10 cellular contexts compared by ENCODE assay signal in the genomic region with DNA sequence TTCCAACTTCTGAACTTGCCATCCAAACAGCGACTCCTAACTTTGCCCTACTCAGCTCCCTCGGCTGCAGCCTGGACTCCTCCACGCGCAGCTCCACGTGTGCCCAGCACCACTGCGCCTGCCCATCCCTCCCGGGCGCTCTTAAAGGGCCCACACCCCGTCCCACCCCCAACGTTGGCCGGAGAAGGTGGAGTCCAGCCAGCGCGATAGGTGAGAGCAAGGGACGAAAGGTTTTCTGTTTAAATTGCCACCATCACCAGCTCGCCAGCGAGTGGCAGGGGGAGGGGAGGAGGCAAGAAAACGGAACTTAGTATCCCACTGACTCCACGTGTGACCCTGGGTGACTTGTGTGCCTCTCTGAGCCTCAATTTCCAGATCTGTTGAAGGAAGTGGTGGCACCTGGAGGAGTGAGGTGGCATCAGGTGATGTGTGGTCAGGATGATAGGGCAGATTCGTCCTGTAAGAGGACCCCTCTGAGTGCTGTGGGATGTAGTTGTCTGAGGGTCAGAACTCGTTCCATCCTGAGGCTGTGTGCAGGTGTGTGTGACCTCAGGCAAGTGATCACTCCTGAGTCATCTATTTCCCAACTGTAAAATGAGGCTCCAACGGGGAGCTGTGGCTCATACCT. TPM values are rescaled to one million over a fixed set of nuclear protein-coding genes. Genes with fewer than 3 reads are reported as not detected.
DNase-seq lines count a peak whose midpoint lies in the region; ATAC-seq and TF ChIP-seq lines count a peak whose summit lies in the region.
"Had no signal": no experiment of that assay in that cellular context is flagged by ENCODE, and none has a peak within 500 bp of the region (broad histone marks: within the 10 kb centered on the region; RNA-seq: fewer than 3 reads in every experiment).

No MANE protein-coding gene starts in this region.

- H3K4me3 ChIP-seq in sigmoid colon, result peak overlapping the region in 1 of 4 donors; percentile 10
- H3K4me3 ChIP-seq: smooth muscle cell, thoracic aorta had no signal

- H3K27me3 ChIP-seq in foreskin keratinocyte (no peaks in the 10 kb centered on the region), sigmoid colon (no peaks in the 10 kb centered on the region)

- 7 to 29% methylated on average over 21 of the region's 21 CpGs for WGBS in sigmoid colon, 2 donors

- H3K4me1 ChIP-seq in foreskin keratinocyte (peaks cover 4% of the 10 kb centered on the region), sigmoid colon (peaks cover 0 to 18% (median 11%) of the 10 kb centered on the region in 4 donors)

- peak; percentile 80 for ATAC-seq in foreskin keratinocyte
- ATAC-seq in HG03135 (IDR thresholded peaks at IDR 0.05; ENCODE audit: unreplicated experiment), result no peak
- ATAC-seq in HG02973 (IDR thresholded peaks at IDR 0.05; ENCODE audit: unreplicated experiment), result no peak

- TF ChIP-seq CTCF in foreskin keratinocyte (conservative IDR thresholded peaks at IDR 0.05) (no peak), sigmoid colon (IDR thresholded peaks at IDR 0.05) (no peak)

- intact Hi-C loops in sigmoid colon (cut with DNase I), result loop anchor here (2.0 to 5.0 kb wide), 2 partner anchors 61 to 255 kb away; a partner anchor contains a TSS

- peaks cover 0 to 1% (median 0%) of the 10 kb centered on the region in 4 donors for H3K9me3 ChIP-seq in sigmoid colon
- H3K9me3 ChIP-seq: thoracic aorta had no signal

- no peak for TF ChIP-seq EP300 in sigmoid colon (IDR thresholded peaks at IDR 0.05)

- peak; percentile 59 for DNase-seq in HPDE6-E6E7 (ENCODE audit: extremely low spot score)
- peak; percentile 81 for DNase-seq in RPMI8226
- peak; percentile 64 to 80 for DNase-seq in foreskin keratinocyte
- peak; percentile 56 for DNase-seq in sigmoid colon
- no peak for DNase-seq in activated CD4-positive, alpha-beta T cell treated with anti-CD3 and anti-CD28 coated beads for 1 hour
- DNase-seq: NCI-H1105 had no signal

- TF ChIP-seq POLR2A in sigmoid colon (IDR thresholded peaks at IDR 0.05), result no peak

- no peaks in the 10 kb centered on the region for H3K36me3 ChIP-seq in sigmoid colon
- H3K36me3 ChIP-seq: thoracic aorta had no signal

- H3K27ac ChIP-seq in foreskin keratinocyte, result no peak overlapping the region
- no peak overlapping the region for H3K27ac ChIP-seq in sigmoid colon
- H3K27ac ChIP-seq: thoracic aorta had no signal

RNA-seq across cellular contexts. Expression of a gene that starts 59.7 kb away (rescaled TPM):
- total RNA-seq in foreskin keratinocyte, result 0.82 and 1.5 TPM in 2 replicates
- polyA plus RNA-seq in foreskin keratinocyte, result 0.71 and 1.2 TPM in 2 replicates
- under 1 TPM in 3 of 4 donors, not detected in 1; 0.14 to 0.55 (median 0.36) TPM for total RNA-seq in sigmoid colon
- under 1 TPM; 0.23 to 0.60 (median 0.42) TPM for polyA plus RNA-seq in sigmoid colon

RNA-seq across cellular contexts. Expression of a gene that starts 59.9 kb away (rescaled TPM):
- total RNA-seq in foreskin keratinocyte (0.31 and 0.53 TPM in 2 replicates), sigmoid colon (1 to 10 TPM; 1.1 to 3.3 (median 1.7) TPM)
- polyA plus RNA-seq in foreskin keratinocyte (0.37 and 0.39 TPM in 2 replicates), sigmoid colon (1 to 10 TPM; 1.2 to 2.2 (median 2.1) TPM)
